ENCODE assay signal across 27 cellular contexts in genomic region chr16:87409781-87410180, GRCh38.
"Had no signal": no experiment of that assay in that cellular context is flagged by ENCODE, and none has a peak within 500 bp of the region (broad histone marks: within the 10 kb centered on the region; RNA-seq: fewer than 3 reads in every experiment).

No MANE protein-coding gene starts in this region.

- H3K27ac Mint-ChIP-seq: activated CD8-positive, alpha-beta T cell treated with anti-CD3 and anti-CD28 coated beads, Interleukin-2, amount 10 ng/mL, durations not matched to agents 7 days and 5 days; activated naive CD8-positive, alpha-beta T cell; T-helper 1 cell treated with Interleukin-12 subunit alpha and Interleukin-12 subunit beta and Interleukin-4 antibody, amounts not matched to agents 30 μg/mL and 1 μg/mL, for 36 hours; WTC11 had no signal

- H3K27me3 ChIP-seq: brain microvascular endothelial cell, cardiac muscle cell, MG63, Peyer's patch had no signal

- H3K27ac ChIP-seq: brain microvascular endothelial cell, cardiac muscle cell, KMS-11, Peyer's patch had no signal

- H3K9me3 ChIP-seq: MG63, Peyer's patch had no signal

- H3K4me1 Mint-ChIP-seq: WTC11 had no signal

- H3K27me3 Mint-ChIP-seq: activated naive CD8-positive, alpha-beta T cell had no signal

- ATAC-seq: activated CD8-positive, alpha-beta T cell treated with anti-CD3 and anti-CD28 coated beads, Interleukin-2, amount 10 ng/mL, durations not matched to agents 7 days and 5 days; WTC11 had no signal

- H3K4me3 ChIP-seq: cardiac muscle cell, MG63, Peyer's patch had no signal

- H3K4me3 Mint-ChIP-seq: activated CD8-positive, alpha-beta T cell treated with anti-CD3 and anti-CD28 coated beads, Interleukin-2, amount 10 ng/mL, durations not matched to agents 7 days and 5 days; activated naive CD8-positive, alpha-beta T cell; T-helper 1 cell treated with Interleukin-12 subunit alpha and Interleukin-12 subunit beta and Interleukin-4 antibody, amounts not matched to agents 30 μg/mL and 1 μg/mL, for 36 hours; WTC11 had no signal

- H3K9me3 Mint-ChIP-seq: T-helper 1 cell treated with Interleukin-12 subunit alpha and Interleukin-12 subunit beta and Interleukin-4 antibody, amounts not matched to agents 30 μg/mL and 1 μg/mL, for 36 hours; WTC11 had no signal

- DNase-seq: activated CD4-positive, alpha-beta T cell treated with anti-CD3 and anti-CD28 coated beads for 48 hours; activated CD4-positive, alpha-beta T cell treated with anti-CD3 and anti-CD28 coated beads, Interleukin-2, amount 50 U/mL, for 4 hours; activated CD4-positive, CD25-positive, alpha-beta regulatory T cell treated with anti-CD3 and anti-CD28 coated beads, Interleukin-2, amount 50 U/mL, for 72 hours; activated CD8-positive, alpha-beta memory T cell treated with anti-CD3 and anti-CD28 coated beads, Interleukin-2, amount 50 U/mL, for 48 hours; activated CD8-positive, alpha-beta T cell treated with anti-CD3 and anti-CD28 coated beads, Interleukin-2, amount 10 ng/mL, durations not matched to agents 7 days and 5 days; activated effector memory CD4-positive, alpha-beta T cell treated with anti-CD3 and anti-CD28 coated beads, Interleukin-2, amount 50 U/mL, for 16 hours; activated naive CD4-positive, alpha-beta T cell treated with Interleukin-2 at 50 U/mL for 16 hours; activated T-cell treated with anti-CD3 and anti-CD28 coated beads, Interleukin-2, amount 50 U/mL, for 1 hour; brain microvascular endothelial cell; MG63; MV-4-11; NCI-H1092 treated with DMSO at 0.1 percent for 48 hours; NCI-H1417 treated with DMSO at 0.1 percent for 48 hours; NCI-H1694; NCI-H2029; NCI-H2107; NCI-H2171 treated with DMSO at 0.1 percent for 48 hours; NCI-H345; NCI-H510A; NCI-H526 treated with DMSO at 0.1 percent for 48 hours; Peyer's patch; SHP77 had no signal

- H3K36me3 Mint-ChIP-seq: activated naive CD8-positive, alpha-beta T cell had no signal
